ENCODE assay signal across 2 cellular contexts in genomic region chr3:123414958-123415792, GRCh38.
TF ChIP-seq lines count a peak whose summit lies in the region.

No MANE protein-coding gene starts in this region.

TF ChIP-seq in HepG2, 621 proteins besides CTCF, POLR2A, EP300 and RAD21:
- TF ChIP-seq, protein P1, sequence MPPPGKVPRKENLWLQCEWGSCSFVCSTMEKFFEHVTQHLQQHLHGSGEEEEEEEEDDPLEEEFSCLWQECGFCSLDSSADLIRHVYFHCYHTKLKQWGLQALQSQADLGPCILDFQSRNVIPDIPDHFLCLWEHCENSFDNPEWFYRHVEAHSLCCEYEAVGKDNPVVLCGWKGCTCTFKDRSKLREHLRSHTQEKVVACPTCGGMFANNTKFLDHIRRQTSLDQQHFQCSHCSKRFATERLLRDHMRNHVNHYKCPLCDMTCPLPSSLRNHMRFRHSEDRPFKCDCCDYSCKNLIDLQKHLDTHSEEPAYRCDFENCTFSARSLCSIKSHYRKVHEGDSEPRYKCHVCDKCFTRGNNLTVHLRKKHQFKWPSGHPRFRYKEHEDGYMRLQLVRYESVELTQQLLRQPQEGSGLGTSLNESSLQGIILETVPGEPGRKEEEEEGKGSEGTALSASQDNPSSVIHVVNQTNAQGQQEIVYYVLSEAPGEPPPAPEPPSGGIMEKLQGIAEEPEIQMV (CRISPR knock-in tag; IDR thresholded peaks at IDR 0.05; ENCODE audit: low read depth): no peak

TF ChIP-seq in WTC11, 78 proteins besides CTCF, POLR2A, EP300 and RAD21 (continued from another document):
- TF ChIP-seq ZNF281 (CRISPR knock-in tag; IDR thresholded peaks at IDR 0.05) (no peak), ATF3 (CRISPR knock-in tag; conservative IDR thresholded peaks at IDR 0.05) (no peak), IRF2 (CRISPR knock-in tag; IDR thresholded peaks at IDR 0.05; ENCODE audit: borderline replicate concordance, low read depth) (no peak), SMAD3 (CRISPR knock-in tag; IDR thresholded peaks at IDR 0.05; ENCODE audit: borderline replicate concordance) (no peak), TEAD1 (CRISPR knock-in tag; IDR thresholded peaks at IDR 0.05) (no peak), SP1 (CRISPR knock-in tag; conservative IDR thresholded peaks at IDR 0.05) (no peak), FOXP1 (CRISPR knock-in tag; IDR thresholded peaks at IDR 0.05; ENCODE audit: borderline replicate concordance) (no peak), IRF1 (CRISPR knock-in tag; IDR thresholded peaks at IDR 0.05) (no peak), OVOL2 (CRISPR knock-in tag; IDR thresholded peaks at IDR 0.05; ENCODE audit: borderline replicate concordance) (no peak)
- TF ChIP-seq, protein P2, sequence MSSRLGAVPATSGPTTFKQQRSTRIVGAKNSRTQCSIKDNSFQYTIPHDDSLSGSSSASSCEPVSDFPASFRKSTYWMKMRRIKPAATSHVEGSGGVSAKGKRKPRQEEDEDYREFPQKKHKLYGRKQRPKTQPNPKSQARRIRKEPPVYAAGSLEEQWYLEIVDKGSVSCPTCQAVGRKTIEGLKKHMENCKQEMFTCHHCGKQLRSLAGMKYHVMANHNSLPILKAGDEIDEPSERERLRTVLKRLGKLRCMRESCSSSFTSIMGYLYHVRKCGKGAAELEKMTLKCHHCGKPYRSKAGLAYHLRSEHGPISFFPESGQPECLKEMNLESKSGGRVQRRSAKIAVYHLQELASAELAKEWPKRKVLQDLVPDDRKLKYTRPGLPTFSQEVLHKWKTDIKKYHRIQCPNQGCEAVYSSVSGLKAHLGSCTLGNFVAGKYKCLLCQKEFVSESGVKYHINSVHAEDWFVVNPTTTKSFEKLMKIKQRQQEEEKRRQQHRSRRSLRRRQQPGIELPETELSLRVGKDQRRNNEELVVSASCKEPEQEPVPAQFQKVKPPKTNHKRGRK (CRISPR knock-in tag; IDR thresholded peaks at IDR 0.05; ENCODE audit: borderline replicate concordance): no peak
